ENCODE assay signal across 1 cellular context in the genomic region with DNA sequence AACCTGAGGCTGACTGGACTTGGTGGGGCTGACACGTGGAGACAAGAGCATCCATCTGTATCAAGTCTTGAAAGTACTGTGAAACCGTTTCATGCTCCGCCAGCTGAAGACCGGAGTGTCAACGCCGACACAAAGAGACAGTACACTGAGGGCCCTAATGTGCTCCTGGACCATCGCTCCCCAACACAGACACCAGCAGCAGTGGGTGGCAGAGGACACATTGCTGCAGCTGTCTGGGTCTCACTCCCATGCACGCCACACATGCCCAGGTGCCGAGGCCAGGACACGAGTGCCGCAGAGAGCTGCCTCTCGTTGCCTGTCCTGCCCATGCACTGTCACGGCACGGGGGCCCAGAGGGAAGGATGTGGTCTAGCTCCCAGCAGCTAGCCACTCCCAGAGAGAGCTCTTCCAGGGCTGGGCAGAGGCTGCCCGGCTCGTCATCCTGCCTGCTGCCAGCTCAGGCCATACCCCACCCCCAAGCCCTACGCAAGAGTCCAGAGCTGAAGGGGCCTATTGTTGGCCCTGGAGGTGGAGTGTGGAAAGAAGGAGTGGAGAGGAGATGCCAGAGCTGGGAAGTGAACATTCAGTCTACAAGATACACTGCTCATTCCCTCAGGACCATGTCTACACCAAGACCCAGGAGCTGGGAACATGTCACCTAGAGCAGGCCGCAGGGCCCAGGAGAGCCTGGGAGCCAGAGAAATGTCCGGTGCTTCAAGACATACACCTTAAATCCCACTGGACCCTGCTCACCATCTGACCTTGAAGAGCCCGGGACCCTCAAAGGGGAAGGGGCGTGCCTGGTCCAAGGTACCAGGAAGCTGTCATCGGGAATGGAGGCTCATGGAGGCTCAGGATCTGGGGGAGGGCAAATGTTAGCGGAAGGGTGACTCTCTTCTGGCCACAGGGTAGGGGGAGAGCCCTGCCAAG.
TF ChIP-seq lines count a peak whose summit lies in the region.

No MANE protein-coding gene starts in this region.

TF ChIP-seq in HepG2, 621 proteins besides CTCF, POLR2A, EP300 and RAD21 (continued from another document):
- TF ChIP-seq, protein P1, sequence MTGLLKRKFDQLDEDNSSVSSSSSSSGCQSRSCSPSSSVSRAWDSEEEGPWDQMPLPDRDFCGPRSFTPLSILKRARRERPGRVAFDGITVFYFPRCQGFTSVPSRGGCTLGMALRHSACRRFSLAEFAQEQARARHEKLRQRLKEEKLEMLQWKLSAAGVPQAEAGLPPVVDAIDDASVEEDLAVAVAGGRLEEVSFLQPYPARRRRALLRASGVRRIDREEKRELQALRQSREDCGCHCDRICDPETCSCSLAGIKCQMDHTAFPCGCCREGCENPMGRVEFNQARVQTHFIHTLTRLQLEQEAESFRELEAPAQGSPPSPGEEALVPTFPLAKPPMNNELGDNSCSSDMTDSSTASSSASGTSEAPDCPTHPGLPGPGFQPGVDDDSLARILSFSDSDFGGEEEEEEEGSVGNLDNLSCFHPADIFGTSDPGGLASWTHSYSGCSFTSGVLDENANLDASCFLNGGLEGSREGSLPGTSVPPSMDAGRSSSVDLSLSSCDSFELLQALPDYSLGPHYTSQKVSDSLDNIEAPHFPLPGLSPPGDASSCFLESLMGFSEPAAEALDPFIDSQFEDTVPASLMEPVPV (CRISPR knock-in tag; IDR thresholded peaks at IDR 0.05), result no peak
- TF ChIP-seq AGO1 (IDR thresholded peaks at IDR 0.05; ENCODE audit: low read depth, low read length, poor library complexity, severe bottlenecking) (peak; percentile 53), CEBPG (CRISPR knock-in tag; IDR thresholded peaks at IDR 0.05) (0 out of 2 replicates have a peak, but pooled peaks have one; percentile 29), HNRNPL (IDR thresholded peaks at IDR 0.05; ENCODE audit: low read depth, low read length) (peak; percentile 90), XRCC5 (optimal IDR thresholded peaks at IDR 0.05; ENCODE audit: low read length) (peak; percentile 72), POLR2G (IDR thresholded peaks at IDR 0.05; ENCODE audit: low read depth, low read length) (0 out of 2 replicates have a peak, but pooled peaks have one; percentile 31), MATR3 (CRISPR knock-in tag; IDR thresholded peaks at IDR 0.05) (no peak), ZNF101 (CRISPR knock-in tag; IDR thresholded peaks at IDR 0.05; ENCODE audit: borderline replicate concordance, low read depth) (no peak), HNRNPH1 (optimal IDR thresholded peaks at IDR 0.05; ENCODE audit: low read depth, low read length) (no peak), TEAD3 (CRISPR knock-in tag; optimal IDR thresholded peaks at IDR 0.05; ENCODE audit: borderline replicate concordance) (peak; percentile 11), ZNF589 (CRISPR knock-in tag; conservative IDR thresholded peaks at IDR 0.05) (no peak)
- TF ChIP-seq, protein P2, sequence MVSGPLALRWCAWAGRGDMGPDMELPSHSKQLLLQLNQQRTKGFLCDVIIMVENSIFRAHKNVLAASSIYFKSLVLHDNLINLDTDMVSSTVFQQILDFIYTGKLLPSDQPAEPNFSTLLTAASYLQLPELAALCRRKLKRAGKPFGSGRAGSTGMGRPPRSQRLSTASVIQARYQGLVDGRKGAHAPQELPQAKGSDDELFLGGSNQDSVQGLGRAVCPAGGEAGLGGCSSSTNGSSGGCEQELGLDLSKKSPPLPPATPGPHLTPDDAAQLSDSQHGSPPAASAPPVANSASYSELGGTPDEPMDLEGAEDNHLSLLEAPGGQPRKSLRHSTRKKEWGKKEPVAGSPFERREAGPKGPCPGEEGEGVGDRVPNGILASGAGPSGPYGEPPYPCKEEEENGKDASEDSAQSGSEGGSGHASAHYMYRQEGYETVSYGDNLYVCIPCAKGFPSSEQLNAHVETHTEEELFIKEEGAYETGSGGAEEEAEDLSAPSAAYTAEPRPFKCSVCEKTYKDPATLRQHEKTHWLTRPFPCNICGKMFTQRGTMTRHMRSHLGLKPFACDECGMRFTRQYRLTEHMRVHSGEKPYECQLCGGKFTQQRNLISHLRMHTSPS (CRISPR knock-in tag; IDR thresholded peaks at IDR 0.05; ENCODE audit: low read depth), result peak; percentile 74; the same call in 1 of the 2 replicates
- TF ChIP-seq, protein P3, sequence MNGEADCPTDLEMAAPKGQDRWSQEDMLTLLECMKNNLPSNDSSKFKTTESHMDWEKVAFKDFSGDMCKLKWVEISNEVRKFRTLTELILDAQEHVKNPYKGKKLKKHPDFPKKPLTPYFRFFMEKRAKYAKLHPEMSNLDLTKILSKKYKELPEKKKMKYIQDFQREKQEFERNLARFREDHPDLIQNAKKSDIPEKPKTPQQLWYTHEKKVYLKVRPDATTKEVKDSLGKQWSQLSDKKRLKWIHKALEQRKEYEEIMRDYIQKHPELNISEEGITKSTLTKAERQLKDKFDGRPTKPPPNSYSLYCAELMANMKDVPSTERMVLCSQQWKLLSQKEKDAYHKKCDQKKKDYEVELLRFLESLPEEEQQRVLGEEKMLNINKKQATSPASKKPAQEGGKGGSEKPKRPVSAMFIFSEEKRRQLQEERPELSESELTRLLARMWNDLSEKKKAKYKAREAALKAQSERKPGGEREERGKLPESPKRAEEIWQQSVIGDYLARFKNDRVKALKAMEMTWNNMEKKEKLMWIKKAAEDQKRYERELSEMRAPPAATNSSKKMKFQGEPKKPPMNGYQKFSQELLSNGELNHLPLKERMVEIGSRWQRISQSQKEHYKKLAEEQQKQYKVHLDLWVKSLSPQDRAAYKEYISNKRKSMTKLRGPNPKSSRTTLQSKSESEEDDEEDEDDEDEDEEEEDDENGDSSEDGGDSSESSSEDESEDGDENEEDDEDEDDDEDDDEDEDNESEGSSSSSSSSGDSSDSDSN (CRISPR knock-in tag; IDR thresholded peaks at IDR 0.05), result peak; percentile 19; the same call in 1 of the 2 replicates
- TF ChIP-seq, protein P4, sequence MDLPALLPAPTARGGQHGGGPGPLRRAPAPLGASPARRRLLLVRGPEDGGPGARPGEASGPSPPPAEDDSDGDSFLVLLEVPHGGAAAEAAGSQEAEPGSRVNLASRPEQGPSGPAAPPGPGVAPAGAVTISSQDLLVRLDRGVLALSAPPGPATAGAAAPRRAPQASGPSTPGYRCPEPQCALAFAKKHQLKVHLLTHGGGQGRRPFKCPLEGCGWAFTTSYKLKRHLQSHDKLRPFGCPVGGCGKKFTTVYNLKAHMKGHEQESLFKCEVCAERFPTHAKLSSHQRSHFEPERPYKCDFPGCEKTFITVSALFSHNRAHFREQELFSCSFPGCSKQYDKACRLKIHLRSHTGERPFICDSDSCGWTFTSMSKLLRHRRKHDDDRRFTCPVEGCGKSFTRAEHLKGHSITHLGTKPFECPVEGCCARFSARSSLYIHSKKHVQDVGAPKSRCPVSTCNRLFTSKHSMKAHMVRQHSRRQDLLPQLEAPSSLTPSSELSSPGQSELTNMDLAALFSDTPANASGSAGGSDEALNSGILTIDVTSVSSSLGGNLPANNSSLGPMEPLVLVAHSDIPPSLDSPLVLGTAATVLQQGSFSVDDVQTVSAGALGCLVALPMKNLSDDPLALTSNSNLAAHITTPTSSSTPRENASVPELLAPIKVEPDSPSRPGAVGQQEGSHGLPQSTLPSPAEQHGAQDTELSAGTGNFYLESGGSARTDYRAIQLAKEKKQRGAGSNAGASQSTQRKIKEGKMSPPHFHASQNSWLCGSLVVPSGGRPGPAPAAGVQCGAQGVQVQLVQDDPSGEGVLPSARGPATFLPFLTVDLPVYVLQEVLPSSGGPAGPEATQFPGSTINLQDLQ (CRISPR knock-in tag; IDR thresholded peaks at IDR 0.05), result no peak
- TF ChIP-seq, protein P5, sequence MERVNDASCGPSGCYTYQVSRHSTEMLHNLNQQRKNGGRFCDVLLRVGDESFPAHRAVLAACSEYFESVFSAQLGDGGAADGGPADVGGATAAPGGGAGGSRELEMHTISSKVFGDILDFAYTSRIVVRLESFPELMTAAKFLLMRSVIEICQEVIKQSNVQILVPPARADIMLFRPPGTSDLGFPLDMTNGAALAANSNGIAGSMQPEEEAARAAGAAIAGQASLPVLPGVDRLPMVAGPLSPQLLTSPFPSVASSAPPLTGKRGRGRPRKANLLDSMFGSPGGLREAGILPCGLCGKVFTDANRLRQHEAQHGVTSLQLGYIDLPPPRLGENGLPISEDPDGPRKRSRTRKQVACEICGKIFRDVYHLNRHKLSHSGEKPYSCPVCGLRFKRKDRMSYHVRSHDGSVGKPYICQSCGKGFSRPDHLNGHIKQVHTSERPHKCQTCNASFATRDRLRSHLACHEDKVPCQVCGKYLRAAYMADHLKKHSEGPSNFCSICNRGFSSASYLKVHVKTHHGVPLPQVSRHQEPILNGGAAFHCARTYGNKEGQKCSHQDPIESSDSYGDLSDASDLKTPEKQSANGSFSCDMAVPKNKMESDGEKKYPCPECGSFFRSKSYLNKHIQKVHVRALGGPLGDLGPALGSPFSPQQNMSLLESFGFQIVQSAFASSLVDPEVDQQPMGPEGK (CRISPR knock-in tag; IDR thresholded peaks at IDR 0.05), result peak; percentile 51; the same call in 1 of the 2 replicates
